ENCODE assay signal across 1 cellular context in the genomic region with DNA sequence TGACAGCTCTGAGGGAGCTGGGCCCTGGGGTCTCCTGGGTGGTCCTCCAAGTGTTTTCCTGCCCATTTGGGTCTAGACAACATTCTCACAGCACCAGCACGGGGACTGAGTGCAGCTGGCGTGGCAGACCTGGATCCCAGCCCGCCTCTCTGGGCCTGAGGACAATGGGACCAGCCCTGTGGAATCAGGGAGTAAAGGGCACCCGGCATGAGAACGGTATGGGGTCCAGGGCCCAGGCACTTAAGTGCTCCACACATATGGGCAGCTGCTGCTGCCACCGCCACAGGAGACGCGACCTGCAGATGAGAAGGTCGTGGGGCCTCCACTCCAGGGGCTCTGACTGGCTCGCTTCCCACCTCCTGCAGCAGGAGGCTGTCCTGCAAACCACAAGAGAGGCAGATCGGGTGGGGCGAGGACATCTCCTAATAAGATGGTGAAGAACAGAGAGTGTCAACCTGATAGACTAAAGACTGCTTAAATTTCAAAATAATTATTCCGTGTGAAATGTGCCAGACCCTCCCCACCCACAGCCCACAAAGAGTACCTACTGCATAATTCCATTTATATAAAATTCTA.
TF ChIP-seq lines count a peak whose summit lies in the region.

No MANE protein-coding gene starts in this region.

TF ChIP-seq in K562, 482 proteins besides CTCF, POLR2A, EP300 and RAD21 (continued from another document):
- TF ChIP-seq, protein P1, sequence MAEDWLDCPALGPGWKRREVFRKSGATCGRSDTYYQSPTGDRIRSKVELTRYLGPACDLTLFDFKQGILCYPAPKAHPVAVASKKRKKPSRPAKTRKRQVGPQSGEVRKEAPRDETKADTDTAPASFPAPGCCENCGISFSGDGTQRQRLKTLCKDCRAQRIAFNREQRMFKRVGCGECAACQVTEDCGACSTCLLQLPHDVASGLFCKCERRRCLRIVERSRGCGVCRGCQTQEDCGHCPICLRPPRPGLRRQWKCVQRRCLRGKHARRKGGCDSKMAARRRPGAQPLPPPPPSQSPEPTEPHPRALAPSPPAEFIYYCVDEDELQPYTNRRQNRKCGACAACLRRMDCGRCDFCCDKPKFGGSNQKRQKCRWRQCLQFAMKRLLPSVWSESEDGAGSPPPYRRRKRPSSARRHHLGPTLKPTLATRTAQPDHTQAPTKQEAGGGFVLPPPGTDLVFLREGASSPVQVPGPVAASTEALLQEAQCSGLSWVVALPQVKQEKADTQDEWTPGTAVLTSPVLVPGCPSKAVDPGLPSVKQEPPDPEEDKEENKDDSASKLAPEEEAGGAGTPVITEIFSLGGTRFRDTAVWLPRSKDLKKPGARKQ (CRISPR knock-in tag; IDR thresholded peaks at IDR 0.05) = no peak
